In genomic region chr2:66849128-66849527, GRCh38 we compare ENCODE assay signal across 25 cellular contexts.
DNase-seq lines count a peak whose midpoint lies in the region; ATAC-seq and TF ChIP-seq lines count a peak whose summit lies in the region.
"Had no signal": no experiment of that assay in that cellular context is flagged by ENCODE, and none has a peak within 500 bp of the region (broad histone marks: within the 10 kb centered on the region; RNA-seq: fewer than 3 reads in every experiment).

No MANE protein-coding gene starts in this region.

- 0 out of 4 replicates have a peak, but pooled peaks cover 0 to 3% of the 10 kb centered on the region in 2 experiments for H3K79me1 ChIP-seq in IMR-90 (ENCODE audit: low read depth in 1 of 2, low read length in 2 of 2)

- peak overlapping the region; percentile 85 for H3K14ac ChIP-seq in IMR-90 (replicated peaks; ENCODE audit: low read depth, low read length)

- H3K4me1 ChIP-seq in IMR-90 (ENCODE audit: control insufficient read depth, insufficient read depth, low read length) = peaks cover 27% of the 10 kb centered on the region
- H3K4me1 ChIP-seq in left ventricle myocardium inferior = no peaks in the 10 kb centered on the region
- peaks cover 0 to 56% (median 49%) of the 10 kb centered on the region in 4 donors for H3K4me1 ChIP-seq in sigmoid colon
- H3K4me1 ChIP-seq in hepatocyte (ENCODE audit: insufficient read depth) = peaks cover 6% of the 10 kb centered on the region
- H3K4me1 ChIP-seq: SJCRH30 had no signal

- peak overlapping the region; percentile 75 to 78; a peak in 2 of 4 replicates for H4K8ac ChIP-seq in IMR-90 (ENCODE audit: low read depth in 2 of 2, low read length in 2 of 2)

- H2AFZ ChIP-seq in IMR-90 (replicated peaks; ENCODE audit: low read length, poor library complexity) (peak overlapping the region; percentile 70), hepatocyte (no peak overlapping the region)

- TF ChIP-seq RAD21 in IMR-90 (IDR thresholded peaks at IDR 0.05; ENCODE audit: low read length) = no peak

- no peaks in the 10 kb centered on the region for H3K79me2 ChIP-seq in hepatocyte

- H2BK20ac ChIP-seq in IMR-90 (ENCODE audit: low read depth, low read length) = peak overlapping the region; percentile 90

- no peaks in the 10 kb centered on the region for H3K9me2 ChIP-seq in hepatocyte (replicated peaks; ENCODE audit: insufficient read depth)

- peak overlapping the region; percentile 69; the same call in 1 of the 2 replicates for H2AK5ac ChIP-seq in IMR-90 (ENCODE audit: low read depth, low read length)

- H3K4ac ChIP-seq in IMR-90 (ENCODE audit: low read depth, low read length) = peak overlapping the region; percentile 70

- BruUV-seq in IMR-90 (replicated peaks; lab: Mats Ljungman, UMichigan) = no TSS peak

- intact Hi-C loops in IMR-90 (cut with micrococcal nuclease) = loop anchor here (10.0 kb wide), 1 partner anchor 626 kb away; no protein-coding TSS in a partner anchor
- intact Hi-C loops in left ventricle myocardium inferior (cut with micrococcal nuclease) = no loop called here
- intact Hi-C loops in sigmoid colon (cut with DNase I) = no loop called here

- peak overlapping the region; percentile 90 for H2BK120ac ChIP-seq in IMR-90 (ENCODE audit: low read depth, low read length)

- peak overlapping the region; percentile 42; the same call in 1 of the 2 replicates for H3K18ac ChIP-seq in IMR-90 (ENCODE audit: low read depth, low read length)

- CTCF ChIA-PET in IMR-90 (lab: Yijun Ruan, JAX) = no interaction called here

- H3K4me3 ChIP-seq in IMR-90 (ENCODE audit: insufficient read depth, low read depth, low read length) (no peak overlapping the region), coronary artery (peak overlapping the region; percentile 4), left ventricle myocardium inferior (no peak overlapping the region), sigmoid colon (no peak overlapping the region), hepatocyte (no peak overlapping the region)
- H3K4me3 ChIP-seq: BLaER1, lower lobe of right lung, SJCRH30 had no signal

- TF ChIP-seq CTCF in IMR-90 (conservative IDR thresholded peaks at IDR 0.05; ENCODE audit: low read depth, low read length) (no peak), coronary artery (IDR thresholded peaks at IDR 0.05) (no peak), left ventricle myocardium inferior (IDR thresholded peaks at IDR 0.05; ENCODE audit: borderline replicate concordance) (no peak), sigmoid colon (IDR thresholded peaks at IDR 0.05) (no peak), hepatocyte (IDR thresholded peaks at IDR 0.05; ENCODE audit: poor library complexity) (no peak)

- WGBS in IMR-90 (ENCODE audit: extremely low coverage in 2 of 2, insufficient read length in 1 of 2), 2 experiments = no CpG with 5 or more reads among the region's 3 CpGs
- WGBS in sigmoid colon, 2 donors = 83 to 84% methylated on average over 3 of the region's 3 CpGs
- 88% methylated on average over 3 of the region's 3 CpGs for WGBS in hepatocyte (ENCODE audit: low lambda C conversion rate, missing lambda C conversion rate)

- peak overlapping the region; percentile 86 for H4K91ac ChIP-seq in IMR-90 (ENCODE audit: insufficient read depth, low read depth, low read length)

- no peaks in the 10 kb centered on the region for H4K20me1 ChIP-seq in IMR-90 (ENCODE audit: insufficient read depth, low read length)
- no peaks in the 10 kb centered on the region for H4K20me1 ChIP-seq in hepatocyte (ENCODE audit: insufficient read depth, poor library complexity, severe bottlenecking)
- H4K20me1 ChIP-seq: BLaER1 had no signal

- peaks cover 17% of the 10 kb centered on the region for H3K9me1 ChIP-seq in IMR-90 (ENCODE audit: insufficient read depth, low read length)

- H2AK9ac ChIP-seq in IMR-90 (replicated peaks; ENCODE audit: low read depth, low read length, poor library complexity) = peak overlapping the region; percentile 46

- peak overlapping the region; percentile 42 for H2BK5ac ChIP-seq in IMR-90 (ENCODE audit: low read depth, low read length, poor library complexity, severe bottlenecking)

- no peak for DNase-seq in IMR-90
- DNase-seq in coronary artery (ENCODE audit: low spot score) = no peak
- peak; percentile 46 for DNase-seq in left ventricle myocardium inferior
- DNase-seq in sigmoid colon = no peak
- DNase-seq in hepatocyte (ENCODE audit: low spot score) = no peak
- no peak for DNase-seq in DMS153 (lab: John Stamatoyannopoulos, UW)
- DNase-seq: activated CD4-positive, alpha-beta T cell treated with anti-CD3 and anti-CD28 coated beads for 48 hours; activated CD8-positive, alpha-beta memory T cell treated with anti-CD3 and anti-CD28 coated beads for 24 hours; activated T-cell treated with anti-CD3 and anti-CD28 coated beads for 4 hours; DMS79; effector memory CD8-positive, alpha-beta T cell; erythroblast; GDM1; Karpas-422; lower lobe of right lung; NCI-H1417; NCI-H345; NCI-H774; SJCRH30; stimulated activated CD4-positive, alpha-beta T cell treated with anti-CD3 and anti-CD28 coated beads, Interleukin-2, amount 100 ng/mL, for 24 hours; T1000 had no signal

- H2BK15ac ChIP-seq in IMR-90 (ENCODE audit: low read depth, low read length) = peak overlapping the region; percentile 97; the same call in 2 of the 3 replicates

- ATAC-seq in IMR-90 (ENCODE audit: low read depth) (no peak), GM21529 (IDR thresholded peaks at IDR 0.05; ENCODE audit: unreplicated experiment) (no peak)
- ATAC-seq: effector memory CD8-positive, alpha-beta T cell; HCT116; natural killer cell treated with Interleukin-12 subunit alpha and Interleukin-12 subunit beta and Interleukin-15 and Interleukin-18, amount 100 ng/mL, for 72 hours had no signal

- peak overlapping the region; percentile 69 for H4K5ac ChIP-seq in IMR-90 (ENCODE audit: low read depth, low read length)

- TF ChIP-seq POLR2A in IMR-90 (IDR thresholded peaks at IDR 0.05; ENCODE audit: low read depth, low read length) (no peak), sigmoid colon (IDR thresholded peaks at IDR 0.05) (no peak)

- no peak overlapping the region for H3K56ac ChIP-seq in IMR-90 (ENCODE audit: extremely low read depth, insufficient read depth, low read length)

- H3K4me2 ChIP-seq in IMR-90 (ENCODE audit: low read depth, low read length) (0 out of 2 replicates have a peak overlapping the region, but pooled peaks have one; percentile 8), hepatocyte (no peak overlapping the region)
- H3K4me2 ChIP-seq: BLaER1 had no signal

- H3K9me3 ChIP-seq in IMR-90 (ENCODE audit: control insufficient read depth, insufficient read depth, low read length) (no peaks in the 10 kb centered on the region), left ventricle myocardium inferior (replicated peaks) (no peaks in the 10 kb centered on the region), sigmoid colon (no peaks in the 10 kb centered on the region), hepatocyte (ENCODE audit: low read depth) (no peaks in the 10 kb centered on the region)
- H3K9me3 ChIP-seq: BLaER1, lower lobe of right lung, SJCRH30 had no signal

- no peaks in the 10 kb centered on the region for H3K27me3 ChIP-seq in IMR-90 (ENCODE audit: control insufficient read depth, insufficient read depth, low read length)
- H3K27me3 ChIP-seq in left ventricle myocardium inferior (ENCODE audit: low read depth) = peaks cover 4% of the 10 kb centered on the region
- H3K27me3 ChIP-seq in sigmoid colon = no peaks in the 10 kb centered on the region
- H3K27me3 ChIP-seq in hepatocyte = no peaks in the 10 kb centered on the region
- H3K27me3 ChIP-seq: BLaER1 had no signal

- H3K36me3 ChIP-seq in IMR-90 (ENCODE audit: control insufficient read depth, insufficient read depth, low read length) (no peaks in the 10 kb centered on the region), left ventricle myocardium inferior (no peaks in the 10 kb centered on the region), sigmoid colon (no peaks in the 10 kb centered on the region), hepatocyte (replicated peaks; ENCODE audit: insufficient read depth, low read depth) (no peaks in the 10 kb centered on the region)
- H3K36me3 ChIP-seq: BLaER1, lower lobe of right lung, SJCRH30 had no signal

- in situ Hi-C loops in IMR-90 (cut with MboI; ENCODE audit: low sequenced_read_pairs) = loop anchor here (10.0 kb wide), 2 partner anchors 264 to 414 kb away; partner anchors contain the start of gene MEIS1

- dilution Hi-C loops in IMR-90 (cut with HindIII; ENCODE audit: low sequenced_read_pairs, unreplicated experiment) = no loop called here

- H3K23ac ChIP-seq in IMR-90 (ENCODE audit: low read depth, low read length) = peak overlapping the region; percentile 44; the same call in 1 of the 2 replicates

- no peak overlapping the region for H3K9ac ChIP-seq in IMR-90 (ENCODE audit: low read depth, low read length)
- H3K9ac ChIP-seq: BLaER1 had no signal

- TF ChIP-seq EP300 in sigmoid colon (IDR thresholded peaks at IDR 0.05) = no peak

- H3K27ac ChIP-seq in IMR-90 (ENCODE audit: insufficient read depth, low read length) (peak overlapping the region; percentile 17; the same call in 1 of the 2 replicates), coronary artery (no peak overlapping the region), left ventricle myocardium inferior (replicated peaks) (no peak overlapping the region), sigmoid colon (peak overlapping the region in 3 of 4 donors; percentile 87 to 91 (median 89)), hepatocyte (no peak overlapping the region)
- H3K27ac ChIP-seq: BLaER1, lower lobe of right lung, SJCRH30 had no signal

- POLR2A ChIA-PET in IMR-90 (lab: Charles Lee; ENCODE audit: unreplicated experiment) = no interaction called here

TF ChIP-seq in IMR-90, 13 proteins besides CTCF, POLR2A, EP300 and RAD21 (continues in another document):
- TF ChIP-seq USF2 (IDR thresholded peaks at IDR 0.05; ENCODE audit: low read depth, low read length) (no peak), MAFK (IDR thresholded peaks at IDR 0.05; ENCODE audit: low read depth, low read length) (no peak), SMC3 (IDR thresholded peaks at IDR 0.05; ENCODE audit: low read depth, low read length) (no peak), RCOR1 (IDR thresholded peaks at IDR 0.05; ENCODE audit: insufficient replicate concordance, low read length) (no peak), BHLHE40 (IDR thresholded peaks at IDR 0.05; ENCODE audit: low read depth, low read length) (no peak), CHD1 (IDR thresholded peaks at IDR 0.05; ENCODE audit: low read depth, low read length) (no peak), NFE2L2 (IDR thresholded peaks at IDR 0.05; ENCODE audit: low read depth, low read length) (no peak), FOS (IDR thresholded peaks at IDR 0.05; ENCODE audit: low read depth, low read length) (no peak), MXI1 (IDR thresholded peaks at IDR 0.05; ENCODE audit: borderline replicate concordance, low read depth, low read length) (no peak), CEBPB (IDR thresholded peaks at IDR 0.05; ENCODE audit: low read depth, low read length) (no peak)

Comparison
In these comparisons a context has a peak if more than half of its experiments do, and no peak if none do; other contexts are left out.
1. H3K27ac ChIP-seq: peak in IMR-90 (single experiment) and sigmoid colon (3 of 4); none in coronary artery (0 of 2), left ventricle myocardium inferior (single experiment) and hepatocyte (single experiment).